23 cellular contexts compared by ENCODE assay signal in genomic region chr2:227389661-227390060, GRCh38. TPM values are rescaled to one million over a fixed set of nuclear protein-coding genes. Genes with fewer than 3 reads are reported as not detected.
"Had no signal": no experiment of that assay in that cellular context is flagged by ENCODE, and none has a peak within 500 bp of the region (broad histone marks: within the 10 kb centered on the region; RNA-seq: fewer than 3 reads in every experiment).

No MANE protein-coding gene starts in this region.

- H3K27me3 ChIP-seq: ascending aorta, breast epithelium, left lung, right atrium auricular region, tibial nerve had no signal

- H3K4me1 ChIP-seq: ascending aorta, breast epithelium, prostate gland, right atrium auricular region had no signal

- H3K27ac ChIP-seq: ascending aorta, breast epithelium, coronary artery, prostate gland, right atrium auricular region, tibial nerve had no signal

- H3K4me3 ChIP-seq: ascending aorta, breast epithelium, coronary artery, left lung, prostate gland, right atrium auricular region, tibial nerve had no signal

- ATAC-seq: esophagus mucosa, left lung had no signal

- H3K27ac Mint-ChIP-seq: activated naive CD4-positive, alpha-beta T cell treated with anti-CD3 and anti-CD28 coated beads, Interleukin-2, amount 50 U/mL, for 24 hours; stimulated activated naive CD8-positive, alpha-beta T cell treated with anti-CD3 and anti-CD28 coated beads, Interleukin-15, Interleukin-2, amounts not matched to agents 100 ng/mL and 50 ng/mL, for 24 hours had no signal

- H3K27me3 Mint-ChIP-seq: stimulated activated naive CD8-positive, alpha-beta T cell treated with anti-CD3 and anti-CD28 coated beads, Interleukin-15, Interleukin-2, amounts not matched to agents 100 ng/mL and 50 ng/mL, for 24 hours had no signal

- DNase-seq: activated CD4-positive, CD25-positive, alpha-beta regulatory T cell treated with anti-CD3 and anti-CD28 coated beads, Interleukin-2, amount 50 U/mL, for 72 hours; activated gamma-delta T cell; effector CD4-positive, alpha-beta T cell; foreskin fibroblast; hypothalamus; left lung; T1000 had no signal

- H3K9me3 Mint-ChIP-seq: activated naive CD4-positive, alpha-beta T cell treated with anti-CD3 and anti-CD28 coated beads, Interleukin-2, amount 50 U/mL, for 24 hours; stimulated activated naive CD8-positive, alpha-beta T cell treated with anti-CD3 and anti-CD28 coated beads, Interleukin-15, Interleukin-2, amounts not matched to agents 100 ng/mL and 50 ng/mL, for 24 hours had no signal

- H3K36me3 Mint-ChIP-seq: activated naive CD4-positive, alpha-beta T cell treated with anti-CD3 and anti-CD28 coated beads, Interleukin-2, amount 50 U/mL, for 24 hours had no signal

- H3K36me3 ChIP-seq: ascending aorta, breast epithelium, left lung, prostate gland, right atrium auricular region, tibial nerve had no signal

- H3K4me3 Mint-ChIP-seq: activated naive CD4-positive, alpha-beta T cell treated with anti-CD3 and anti-CD28 coated beads, Interleukin-2, amount 50 U/mL, for 24 hours; stimulated activated naive CD8-positive, alpha-beta T cell treated with anti-CD3 and anti-CD28 coated beads, Interleukin-15, Interleukin-2, amounts not matched to agents 100 ng/mL and 50 ng/mL, for 24 hours had no signal

RNA-seq across cellular contexts. Expression of gene SCYGR1, which starts 1.9 kb away (rescaled TPM):
- total RNA-seq: ascending aorta; breast epithelium; esophagus mucosa; kidney epithelial cell; left lung; myocyte; osteocyte; prostate gland; right atrium auricular region; skeletal muscle tissue; T-helper 1 cell treated with Interleukin-12 subunit alpha and Interleukin-12 subunit beta and Interleukin-4 antibody, amounts not matched to agents 30 ng/mL and 1 ng/mL, for 36 hours; tibial nerve had no signal
- polyA plus RNA-seq: adipose tissue, neural cell had no signal

RNA-seq across cellular contexts. Expression of gene TM4SF20, which starts 10.6 kb away (rescaled TPM):
- total RNA-seq: ascending aorta; breast epithelium; esophagus mucosa; kidney epithelial cell; left lung; myocyte; osteocyte; prostate gland; right atrium auricular region; skeletal muscle tissue; T-helper 1 cell treated with Interleukin-12 subunit alpha and Interleukin-12 subunit beta and Interleukin-4 antibody, amounts not matched to agents 30 ng/mL and 1 ng/mL, for 36 hours; tibial nerve had no signal
- polyA plus RNA-seq: neural cell had no signal
